28 cellular contexts compared by ENCODE assay signal in the genomic region with DNA sequence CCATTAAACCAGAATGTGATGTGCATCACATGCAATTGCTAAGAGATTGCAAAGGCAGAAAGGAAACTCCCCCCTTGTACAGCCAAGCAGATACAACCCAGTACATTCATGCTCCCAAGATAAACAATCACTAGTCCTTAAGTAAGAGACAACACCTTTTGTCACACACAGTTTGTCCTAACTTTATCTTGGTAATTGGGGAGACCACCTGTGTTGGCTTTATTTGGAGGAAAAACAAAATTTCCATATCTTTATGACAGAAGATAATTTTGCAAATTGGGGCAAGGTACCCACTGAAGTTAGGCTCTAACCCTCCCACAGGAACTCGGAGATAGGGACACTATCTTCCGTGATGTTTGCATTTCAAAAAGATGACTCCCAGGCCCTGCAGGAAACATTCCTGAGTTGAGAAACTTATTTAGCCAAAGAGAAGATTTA.
"Had no signal": no experiment of that assay in that cellular context is flagged by ENCODE, and none has a peak within 500 bp of the region (broad histone marks: within the 10 kb centered on the region; RNA-seq: fewer than 3 reads in every experiment).

No MANE protein-coding gene starts in this region.

- ATAC-seq: activated CD8-positive, alpha-beta T cell treated with anti-CD3 and anti-CD28 coated beads for 36 hours; activated naive CD4-positive, alpha-beta T cell treated with anti-CD3 and anti-CD28 coated beads, Interleukin-2, amount 50 U/mL, for 72 hours; activated T-cell treated with anti-CD3 and anti-CD28 coated beads, Interleukin-2, amount 50 U/mL, for 4 hours; body of pancreas; gastrocnemius medialis; right lobe of liver; stimulated activated memory B cell treated with anti-CD40 and anti-IgM and Interleukin-4, amounts not matched to agents 10 μg/mL and 1 μg/mL and 100 μg/mL, for 72 hours; stimulated activated naive CD8-positive, alpha-beta T cell treated with anti-CD3 and anti-CD28 coated beads, Interleukin-15, amount 100 ng/mL, for 72 hours; T-helper 17 cell; upper lobe of right lung had no signal

- H3K4me3 Mint-ChIP-seq: activated CD8-positive, alpha-beta T cell treated with anti-CD3 and anti-CD28 coated beads for 36 hours; activated T-cell treated with anti-CD3 and anti-CD28 coated beads, Interleukin-2, amount 50 U/mL, for 4 hours; mesothelial cell of epicardium; naive B cell; stimulated activated memory B cell treated with anti-CD40 and anti-IgM and Interleukin-4, amounts not matched to agents 10 μg/mL and 1 μg/mL and 100 μg/mL, for 72 hours; stimulated activated naive CD8-positive, alpha-beta T cell treated with anti-CD3 and anti-CD28 coated beads, Interleukin-15, amount 100 ng/mL, for 72 hours; T-helper 17 cell had no signal

- H3K9me3 ChIP-seq: colonic mucosa, gastrocnemius medialis, ovary, right lobe of liver, upper lobe of right lung had no signal

- H3K27me3 Mint-ChIP-seq: activated CD8-positive, alpha-beta T cell treated with anti-CD3 and anti-CD28 coated beads for 36 hours; naive B cell; progenitor cell of endocrine pancreas; stimulated activated memory B cell treated with anti-CD40 and anti-IgM and Interleukin-4, amounts not matched to agents 10 μg/mL and 1 μg/mL and 100 μg/mL, for 72 hours; stimulated activated naive CD8-positive, alpha-beta T cell treated with anti-CD3 and anti-CD28 coated beads, Interleukin-15, amount 100 ng/mL, for 72 hours; T-helper 17 cell had no signal

- H3K4me1 Mint-ChIP-seq: naive B cell; stimulated activated memory B cell treated with anti-CD40 and anti-IgM and Interleukin-4, amounts not matched to agents 10 μg/mL and 1 μg/mL and 100 μg/mL, for 72 hours; stimulated activated naive CD8-positive, alpha-beta T cell treated with anti-CD3 and anti-CD28 coated beads, Interleukin-15, amount 100 ng/mL, for 72 hours; T-helper 17 cell had no signal

- H3K9me3 Mint-ChIP-seq: activated T-helper 2 cell treated with anti-CD3 and anti-CD28 coated beads, Interferon-gamma antibody, Interleukin-2, Interleukin-4, amounts not matched to agents 10 μg/mL and 5 μg/mL and 100 μg/mL, durations not matched to agents 14 hours and 24 hours and 36 hours; mesothelial cell of epicardium; stimulated activated memory B cell treated with anti-CD40 and anti-IgM and Interleukin-4, amounts not matched to agents 10 μg/mL and 1 μg/mL and 100 μg/mL, for 72 hours had no signal

- H3K27me3 ChIP-seq: body of pancreas, colonic mucosa, gastrocnemius medialis, ovary, right lobe of liver, upper lobe of right lung had no signal

- H3K27ac ChIP-seq: body of pancreas, colonic mucosa, gastrocnemius medialis, left ventricle myocardium inferior, ovary, right lobe of liver, upper lobe of right lung, WERI-Rb-1 had no signal

- H3K4me3 ChIP-seq: body of pancreas, colonic mucosa, gastrocnemius medialis, left ventricle myocardium inferior, ovary, right lobe of liver, upper lobe of right lung had no signal

- H3K4me1 ChIP-seq: body of pancreas, colonic mucosa, gastrocnemius medialis, right lobe of liver, upper lobe of right lung had no signal

- DNase-seq: activated CD4-positive, alpha-beta T cell treated with anti-CD3 and anti-CD28 coated beads for 1 hour; activated CD4-positive, alpha-beta T cell treated with anti-CD3 and anti-CD28 coated beads, Interleukin-2, amount 50 U/mL, for 1 hour; activated CD8-positive, alpha-beta T cell treated with anti-CD3 and anti-CD28 coated beads for 36 hours; activated T-cell treated with anti-CD3 and anti-CD28 coated beads, Interleukin-2, amount 50 U/mL, for 4 hours; anterior cingulate cortex; body of pancreas; colonic mucosa; effector CD8-positive, alpha-beta T cell; gastrocnemius medialis; glutamatergic neuron; islet precursor cell; left ventricle myocardium inferior; naive B cell; ovary; right lobe of liver; stimulated activated CD4-positive, alpha-beta T cell treated with anti-CD3 and anti-CD28 coated beads, Interleukin-4, amount 100 ng/mL, for 4 hours; stimulated activated CD8-positive, alpha-beta memory T cell treated with anti-CD3 and anti-CD28 coated beads, Interleukin-4, amount 100 ng/mL, for 48 hours; stimulated activated naive CD8-positive, alpha-beta T cell treated with anti-CD3 and anti-CD28 coated beads, Interleukin-15, amount 100 ng/mL, for 72 hours; substantia nigra; T-helper 17 cell; T1000; upper lobe of right lung; WERI-Rb-1 had no signal

- H3K27ac Mint-ChIP-seq: activated CD8-positive, alpha-beta T cell treated with anti-CD3 and anti-CD28 coated beads for 36 hours; activated naive CD4-positive, alpha-beta T cell treated with anti-CD3 and anti-CD28 coated beads, Interleukin-2, amount 50 U/mL, for 72 hours; activated T-helper 2 cell treated with anti-CD3 and anti-CD28 coated beads, Interferon-gamma antibody, Interleukin-2, Interleukin-4, amounts not matched to agents 10 μg/mL and 5 μg/mL and 100 μg/mL, durations not matched to agents 14 hours and 24 hours and 36 hours; mesothelial cell of epicardium; naive B cell; progenitor cell of endocrine pancreas; stimulated activated memory B cell treated with anti-CD40 and anti-IgM and Interleukin-4, amounts not matched to agents 10 μg/mL and 1 μg/mL and 100 μg/mL, for 72 hours; stimulated activated naive CD8-positive, alpha-beta T cell treated with anti-CD3 and anti-CD28 coated beads, Interleukin-15, amount 100 ng/mL, for 72 hours; T-helper 17 cell had no signal

- H3K36me3 ChIP-seq: colonic mucosa, gastrocnemius medialis, ovary, right lobe of liver, upper lobe of right lung, WERI-Rb-1 had no signal
